18 cellular contexts compared by ENCODE assay signal in the genomic region with DNA sequence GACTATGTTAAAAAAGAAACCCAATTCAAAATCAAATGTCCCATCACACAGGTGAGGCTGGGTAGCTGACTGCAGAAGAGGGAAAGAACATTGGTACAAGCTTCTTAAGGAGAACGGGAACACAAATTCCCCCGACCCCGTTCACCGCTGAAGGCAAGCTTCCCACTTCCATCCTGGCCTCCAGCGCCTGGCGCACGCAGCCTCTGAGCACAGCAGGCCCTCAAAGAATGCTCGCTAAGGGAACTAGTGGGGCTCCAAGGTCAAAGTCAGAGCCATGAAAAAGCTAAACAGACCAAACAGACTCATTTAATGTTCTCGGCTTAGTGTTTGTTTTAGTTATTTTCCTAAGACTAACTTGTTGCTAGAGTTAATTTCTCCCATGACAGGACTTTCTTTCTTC.
DNase-seq lines count a peak whose midpoint lies in the region; ATAC-seq, FAIRE-seq and TF ChIP-seq lines count a peak whose summit lies in the region.
"Had no signal": no experiment of that assay in that cellular context is flagged by ENCODE, and none has a peak within 500 bp of the region (broad histone marks: within the 10 kb centered on the region; RNA-seq: fewer than 3 reads in every experiment).

No MANE protein-coding gene starts in this region.

- H3K4me3 ChIP-seq in HEK293 (ENCODE audit: low read depth, low read length) (no peak overlapping the region), neural progenitor cell (no peak overlapping the region), testis (no peak overlapping the region)
- H3K4me3 ChIP-seq: BLaER1 had no signal

- H3K9me3 ChIP-seq in HEK293 (ENCODE audit: control insufficient read depth, insufficient read depth, low read depth, low read length) (no peaks in the 10 kb centered on the region), neural progenitor cell (ENCODE audit: low read depth) (no peaks in the 10 kb centered on the region), testis (no peaks in the 10 kb centered on the region)
- H3K9me3 ChIP-seq: BLaER1 had no signal

- 54 to 59% methylated on average over 9 of the region's 9 CpGs for WGBS in testis, 2 donors

- peaks cover 3% of the 10 kb centered on the region for H3K9me3 Mint-ChIP-seq in neural progenitor cell
- H3K9me3 Mint-ChIP-seq: CD14-positive monocyte; CD4-positive, alpha-beta memory T cell; H9; IgD-negative memory B cell had no signal

- CTCF ChIA-PET in HEK293 (lab: Yijun Ruan, JAX), result interaction anchor here (1.1 to 1.4 kb wide), 2 partner anchors 92 to 132 kb away, joined by 3 read pairs; no protein-coding TSS in a partner anchor

- H3K36me3 Mint-ChIP-seq in neural progenitor cell, result peaks cover 18% of the 10 kb centered on the region
- H3K36me3 Mint-ChIP-seq: CD14-positive monocyte had no signal

- TF ChIP-seq CTCF in HEK293 (tag by site-specific recombination; IDR thresholded peaks at IDR 0.05) (no peak), neural progenitor cell (IDR thresholded peaks at IDR 0.05) (no peak), testis (IDR thresholded peaks at IDR 0.05) (no peak)

- H3K27me3 Mint-ChIP-seq in neural progenitor cell (ENCODE audit: insufficient read depth, low read depth), result peaks cover 14% of the 10 kb centered on the region
- H3K27me3 Mint-ChIP-seq: CD4-positive, alpha-beta memory T cell; IgD-negative memory B cell had no signal

- no peak for FAIRE-seq in frontal cortex (lab: Jason Lieb, UNC)
- FAIRE-seq: HTR-8/SVneo had no signal

- POLR2A ChIA-PET in HEK293 (lab: Yijun Ruan, JAX), result no interaction called here

- intact Hi-C loops in testis (cut with DNase I; ENCODE audit: low total_unique reads), result no loop called here

- peaks cover 27% of the 10 kb centered on the region for H3K4me1 Mint-ChIP-seq in neural progenitor cell
- H3K4me1 Mint-ChIP-seq: CD14-positive monocyte, IgD-negative memory B cell had no signal

- H3K27me3 ChIP-seq in neural progenitor cell (no peaks in the 10 kb centered on the region), testis (no peaks in the 10 kb centered on the region)
- H3K27me3 ChIP-seq: BLaER1 had no signal

- peaks cover 11% of the 10 kb centered on the region for H3K4me1 ChIP-seq in HEK293 (ENCODE audit: control insufficient read depth, insufficient read depth, low read length)
- H3K4me1 ChIP-seq in neural progenitor cell, result peaks cover 6% of the 10 kb centered on the region
- H3K4me1 ChIP-seq in testis, result no peaks in the 10 kb centered on the region

- H2AFZ ChIP-seq in neural progenitor cell (replicated peaks), result no peak overlapping the region

- no peaks in the 10 kb centered on the region for H3F3A ChIP-seq in neural progenitor cell (ENCODE audit: low read depth)

- H3K27ac ChIP-seq in HEK293 (ENCODE audit: extremely low read depth, low read depth, low read length), result no peak overlapping the region
- no peak overlapping the region for H3K27ac ChIP-seq in neural progenitor cell
- no peak overlapping the region for H3K27ac ChIP-seq in testis
- H3K27ac ChIP-seq: BLaER1 had no signal

- H3K27ac Mint-ChIP-seq in neural progenitor cell, result peak overlapping the region; percentile 58
- H3K27ac Mint-ChIP-seq: CD4-positive, alpha-beta memory T cell had no signal

- H3K36me3 ChIP-seq in HEK293 (ENCODE audit: control insufficient read depth in 2 of 2, insufficient read depth in 1 of 2, low read length in 2 of 2), result no peaks in the 10 kb centered on the region; a peak in 1 of 3 replicates
- H3K36me3 ChIP-seq in neural progenitor cell, result no peaks in the 10 kb centered on the region
- no peaks in the 10 kb centered on the region for H3K36me3 ChIP-seq in testis (ENCODE audit: low read depth, missing control alignments)
- H3K36me3 ChIP-seq: BLaER1 had no signal

- TF ChIP-seq POLR2A in testis (IDR thresholded peaks at IDR 0.05), result no peak

- peak; percentile 24 for DNase-seq in brain pericyte (ENCODE audit: low read depth, low spot score)
- DNase-seq in neural progenitor cell (ENCODE audit: low spot score), result no peak
- DNase-seq in testis, result peak; percentile 23
- no peak for DNase-seq in DMS79 (lab: John Stamatoyannopoulos, UW)
- DNase-seq in frontal cortex (ENCODE audit: low spot score in 2 of 2), result no peak
- DNase-seq: 8988T; CD4-positive, alpha-beta memory T cell; DMS153; DMS79 treated with DMSO at 0.1 percent for 48 hours; GF-D8; GOT3; H9 had no signal

- no peaks in the 10 kb centered on the region for H3K79me2 ChIP-seq in neural progenitor cell (ENCODE audit: low read depth)

- H3K4me3 Mint-ChIP-seq in neural progenitor cell, result no peak overlapping the region
- H3K4me3 Mint-ChIP-seq: CD14-positive monocyte; CD4-positive, alpha-beta memory T cell; H9; IgD-negative memory B cell had no signal

- no peak overlapping the region for H3K4me2 ChIP-seq in neural progenitor cell
- H3K4me2 ChIP-seq: BLaER1 had no signal

- ATAC-seq in HG02588 (IDR thresholded peaks at IDR 0.05; ENCODE audit: unreplicated experiment), result no peak

- H4K20me1 ChIP-seq in neural progenitor cell (ENCODE audit: low read depth), result no peaks in the 10 kb centered on the region
- H4K20me1 ChIP-seq: BLaER1 had no signal

- H3K9ac ChIP-seq in neural progenitor cell, result no peak overlapping the region
- H3K9ac ChIP-seq: BLaER1 had no signal

TF ChIP-seq in HEK293, 187 proteins besides CTCF, POLR2A, EP300 and RAD21:
- TF ChIP-seq, protein P1, sequence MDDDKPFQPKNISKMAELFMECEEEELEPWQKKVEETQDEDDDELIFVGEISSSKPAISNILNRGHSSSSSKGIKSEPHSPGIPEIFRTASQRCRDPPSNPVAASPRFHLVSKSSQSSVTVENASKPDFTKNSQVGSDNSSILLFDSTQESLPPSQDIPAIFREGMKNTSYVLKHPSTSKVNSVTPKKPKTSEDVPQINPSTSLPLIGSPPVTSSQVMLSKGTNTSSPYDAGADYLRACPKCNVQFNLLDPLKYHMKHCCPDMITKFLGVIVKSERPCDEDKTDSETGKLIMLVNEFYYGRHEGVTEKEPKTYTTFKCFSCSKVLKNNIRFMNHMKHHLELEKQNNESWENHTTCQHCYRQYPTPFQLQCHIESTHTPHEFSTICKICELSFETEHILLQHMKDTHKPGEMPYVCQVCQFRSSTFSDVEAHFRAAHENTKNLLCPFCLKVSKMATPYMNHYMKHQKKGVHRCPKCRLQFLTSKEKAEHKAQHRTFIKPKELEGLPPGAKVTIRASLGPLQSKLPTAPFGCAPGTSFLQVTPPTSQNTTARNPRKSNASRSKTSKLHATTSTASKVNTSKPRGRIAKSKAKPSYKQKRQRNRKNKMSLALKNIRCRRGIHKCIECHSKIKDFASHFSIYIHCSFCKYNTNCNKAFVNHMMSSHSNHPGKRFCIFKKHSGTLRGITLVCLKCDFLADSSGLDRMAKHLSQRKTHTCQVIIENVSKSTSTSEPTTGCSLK (tag by site-specific recombination; IDR thresholded peaks at IDR 0.05), result no peak
- TF ChIP-seq SCRT2 (tag by site-specific recombination; IDR thresholded peaks at IDR 0.05), result 0 out of 2 replicates have a peak, but pooled peaks have one; percentile 18

Comparison
In these comparisons a context has a peak if more than half of its experiments do, and no peak if none do; other contexts are left out.
1. DNase-seq: peak in brain pericyte (single experiment) and testis (single experiment); none in neural progenitor cell (single experiment), DMS79 (single experiment) and frontal cortex (0 of 2).